Comparison of ENCODE assay signal across 1 cellular context in the genomic region with DNA sequence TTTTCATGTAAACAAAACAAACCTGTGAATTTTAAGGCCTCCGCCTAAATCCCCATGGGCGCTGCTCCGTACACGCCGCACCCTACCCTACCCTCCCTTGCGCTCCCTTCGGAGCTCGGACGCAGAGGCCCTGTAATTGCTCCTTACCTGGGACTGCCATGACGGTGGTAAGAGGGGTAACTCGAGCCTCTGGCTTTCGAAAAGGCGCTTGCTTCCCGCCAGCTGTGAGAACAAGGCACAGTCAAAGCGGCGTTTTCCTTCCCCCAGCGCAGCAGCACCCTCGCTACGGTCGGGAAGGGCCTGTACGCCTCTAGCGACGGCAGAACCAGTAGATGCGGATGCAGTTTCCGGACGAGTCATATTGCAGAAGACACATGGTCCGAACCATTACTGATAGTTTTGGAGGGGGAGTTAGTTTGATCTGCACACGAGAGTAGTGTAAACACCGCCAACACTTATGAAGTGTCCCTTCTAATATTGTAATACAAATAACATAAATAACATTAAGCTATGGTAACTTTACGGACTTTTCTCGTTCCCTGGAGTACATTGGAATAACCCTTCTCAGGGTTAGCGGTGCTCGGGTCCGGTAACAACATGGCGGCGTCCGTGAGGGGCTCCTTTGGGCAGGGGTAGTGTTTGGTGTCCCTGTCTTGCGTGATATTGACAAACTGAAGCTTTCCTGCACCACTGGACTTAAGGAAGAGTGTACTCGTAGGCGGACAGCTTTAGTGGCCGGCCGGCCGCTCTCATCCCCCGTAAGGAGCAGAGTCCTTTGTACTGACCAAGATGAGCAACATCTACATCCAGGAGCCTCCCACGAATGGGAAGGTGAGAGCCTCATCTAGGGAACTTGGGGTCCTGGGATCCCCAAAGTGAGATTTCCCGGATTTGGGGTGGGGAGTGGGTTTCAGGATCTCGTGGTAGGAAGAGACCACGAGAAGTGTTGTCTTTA.
TF ChIP-seq lines count a peak whose summit lies in the region.

A gene with protein sequence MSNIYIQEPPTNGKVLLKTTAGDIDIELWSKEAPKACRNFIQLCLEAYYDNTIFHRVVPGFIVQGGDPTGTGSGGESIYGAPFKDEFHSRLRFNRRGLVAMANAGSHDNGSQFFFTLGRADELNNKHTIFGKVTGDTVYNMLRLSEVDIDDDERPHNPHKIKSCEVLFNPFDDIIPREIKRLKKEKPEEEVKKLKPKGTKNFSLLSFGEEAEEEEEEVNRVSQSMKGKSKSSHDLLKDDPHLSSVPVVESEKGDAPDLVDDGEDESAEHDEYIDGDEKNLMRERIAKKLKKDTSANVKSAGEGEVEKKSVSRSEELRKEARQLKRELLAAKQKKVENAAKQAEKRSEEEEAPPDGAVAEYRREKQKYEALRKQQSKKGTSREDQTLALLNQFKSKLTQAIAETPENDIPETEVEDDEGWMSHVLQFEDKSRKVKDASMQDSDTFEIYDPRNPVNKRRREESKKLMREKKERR (plus strand): TSS at position 573 of the 955 bp plus-strand sequence. CDS start 217 bp downstream, at position 790.
A gene (minus strand): TSS at position 334 of the 955 bp plus-strand sequence. CDS start 174 bp downstream, at position 160.

TF ChIP-seq in H1, 55 proteins besides CTCF, POLR2A, EP300 and RAD21 (continued from another document):
- TF ChIP-seq, protein P1, sequence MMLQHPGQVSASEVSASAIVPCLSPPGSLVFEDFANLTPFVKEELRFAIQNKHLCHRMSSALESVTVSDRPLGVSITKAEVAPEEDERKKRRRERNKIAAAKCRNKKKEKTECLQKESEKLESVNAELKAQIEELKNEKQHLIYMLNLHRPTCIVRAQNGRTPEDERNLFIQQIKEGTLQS (IDR thresholded peaks at IDR 0.05; ENCODE audit: insufficient read depth, low read depth, low read length) = no peak
- peak; percentile 79; the same call in 1 of the 2 replicates for TF ChIP-seq RBBP5 (IDR thresholded peaks at IDR 0.05; ENCODE audit: borderline replicate concordance, low read depth, low read length)
- no peak for TF ChIP-seq ZNF274 (IDR thresholded peaks at IDR 0.05; ENCODE audit: borderline replicate concordance, extremely low read depth, low read length)
